ENCODE assay signal across 8 cellular contexts in the genomic region with DNA sequence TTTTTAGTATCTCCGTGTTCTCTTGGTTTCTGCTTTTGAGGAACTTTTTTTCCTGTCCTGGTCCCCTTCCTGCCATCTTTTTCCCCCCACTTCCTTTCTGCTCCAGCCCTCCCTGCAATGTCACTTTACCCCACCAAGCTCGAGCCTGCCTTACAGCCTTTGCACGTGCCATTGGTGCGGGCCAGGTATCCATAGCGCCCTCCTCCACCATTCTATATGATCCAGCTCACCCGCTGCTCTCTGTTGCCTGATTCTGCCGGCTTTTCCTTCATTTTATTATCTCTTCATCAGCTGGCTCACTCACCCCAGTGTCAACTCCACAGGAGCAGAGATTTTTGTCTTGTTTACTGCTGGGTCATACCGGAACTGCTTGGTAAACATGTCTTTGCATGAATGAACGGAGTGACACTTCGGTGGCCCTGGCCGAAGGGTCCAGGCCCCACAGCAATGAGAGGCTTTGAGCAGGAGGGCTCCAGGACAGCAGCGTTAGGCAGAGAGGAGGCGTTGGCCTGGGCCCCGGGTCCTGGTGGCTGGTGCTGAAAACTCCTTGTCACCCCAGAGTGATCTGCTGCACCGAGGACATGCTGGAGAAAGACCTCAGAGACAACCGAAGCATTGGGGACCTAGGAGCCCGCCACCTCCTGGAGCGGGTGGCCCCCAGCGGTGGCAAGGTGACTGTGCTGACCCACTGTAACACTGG. TPM values are rescaled to one million over a fixed set of nuclear protein-coding genes. Genes with fewer than 3 reads are reported as not detected.
A peak's percentile ranks its signal among the peaks of the same experiment; 100 is the strongest.
DNase-seq lines count a peak whose midpoint lies in the region; ATAC-seq and TF ChIP-seq lines count a peak whose summit lies in the region.

No MANE protein-coding gene starts in this region.

- BruUV-seq in Calu3 (replicated peaks; lab: Mats Ljungman, UMichigan), result TSS peak; percentile 27

- H3K4me3 ChIP-seq in NT2/D1 (ENCODE audit: insufficient read length, low read depth), result peak overlapping the region; percentile 70
- peak overlapping the region; percentile 71 to 73 for H3K4me3 ChIP-seq in neutrophil (ENCODE audit: low read depth in 1 of 2, low read length in 1 of 2)

- ATAC-seq in effector memory CD8-positive, alpha-beta T cell (replicated peaks), result no peak
- no peak for ATAC-seq in HG02588 (IDR thresholded peaks at IDR 0.05; ENCODE audit: unreplicated experiment)

- peaks cover 11% of the 10 kb centered on the region for H3K4me1 Mint-ChIP-seq in Calu3 (ENCODE audit: low read depth, unreplicated experiment)
- H3K4me1 Mint-ChIP-seq in effector memory CD8-positive, alpha-beta T cell (ENCODE audit: low read depth in 2 of 2), result peaks cover 10 to 13% of the 10 kb centered on the region in 2 donors

- H3K36me3 ChIP-seq in NT2/D1 (ENCODE audit: insufficient read depth, insufficient read length, low read length) (peaks cover 51% of the 10 kb centered on the region), neutrophil (peaks cover 36% of the 10 kb centered on the region)

- intact Hi-C loops in Calu3 (cut with micrococcal nuclease; ENCODE audit: unreplicated experiment), result no loop called here

- H3K9me3 Mint-ChIP-seq in Calu3 (ENCODE audit: low read depth, unreplicated experiment), result no peaks in the 10 kb centered on the region
- H3K9me3 Mint-ChIP-seq in effector memory CD8-positive, alpha-beta T cell, result no peaks in the 10 kb centered on the region

- CTCF ChIA-PET in Calu3 (lab: Charles Lee), result interaction anchor here (0.6 kb wide), 1 partner anchor 9 kb away, joined by 5 read pairs; a partner anchor contains a TSS

- TF ChIP-seq CTCF in Calu3 (IDR thresholded peaks at IDR 0.05; ENCODE audit: unreplicated experiment) (no peak), neutrophil (IDR thresholded peaks at IDR 0.05) (no peak)

- H3K27ac ChIP-seq in neutrophil, result peak overlapping the region; percentile 31

- H3K27me3 ChIP-seq in NT2/D1 (ENCODE audit: insufficient read depth, insufficient read length) (no peaks in the 10 kb centered on the region), neutrophil (no peaks in the 10 kb centered on the region)

- peak overlapping the region; percentile 73 for H3K27ac Mint-ChIP-seq in Calu3 (ENCODE audit: unreplicated experiment)
- peak overlapping the region; percentile 87 to 93 for H3K27ac Mint-ChIP-seq in effector memory CD8-positive, alpha-beta T cell

- H3K27me3 Mint-ChIP-seq in Calu3 (ENCODE audit: unreplicated experiment), result no peaks in the 10 kb centered on the region
- H3K27me3 Mint-ChIP-seq in effector memory CD8-positive, alpha-beta T cell, result no peaks in the 10 kb centered on the region

- H3K9ac ChIP-seq in NT2/D1 (ENCODE audit: insufficient read length, low read depth), result peak overlapping the region; percentile 79

- peaks cover 42% of the 10 kb centered on the region for H3K36me3 Mint-ChIP-seq in Calu3 (ENCODE audit: insufficient read depth, unreplicated experiment)
- H3K36me3 Mint-ChIP-seq in effector memory CD8-positive, alpha-beta T cell (ENCODE audit: insufficient read depth), result peaks cover 43% of the 10 kb centered on the region

- H3K9me3 ChIP-seq in NT2/D1 (ENCODE audit: insufficient read depth, low read length), result no peaks in the 10 kb centered on the region
- H3K9me3 ChIP-seq in neutrophil, result no peaks in the 10 kb centered on the region

- H3K4me3 Mint-ChIP-seq in Calu3 (ENCODE audit: low read depth, unreplicated experiment), result peak overlapping the region; percentile 69
- peak overlapping the region; percentile 80 to 84 for H3K4me3 Mint-ChIP-seq in effector memory CD8-positive, alpha-beta T cell

- DNase-seq in Calu3 (no peak), NT2/D1 (ENCODE audit: low read depth, low spot score) (no peak), NCI-H2171 (lab: John Stamatoyannopoulos, UW) (no peak), cerebellum (ENCODE audit: low spot score) (no peak), DMS153 (lab: John Stamatoyannopoulos, UW) (no peak)
- no peak for DNase-seq in effector memory CD8-positive, alpha-beta T cell

- H3K4me1 ChIP-seq in NT2/D1 (ENCODE audit: insufficient read depth, insufficient read length) (peaks cover 2% of the 10 kb centered on the region), neutrophil (ENCODE audit: control insufficient read depth in 1 of 2, insufficient read depth in 1 of 2, low read depth in 1 of 2, low read length in 1 of 2) (peaks cover 13 to 15% of the 10 kb centered on the region in 2 experiments)

RNA-seq across cellular contexts. Expression of a gene that starts 1.2 kb away (rescaled TPM):
- total RNA-seq in Calu3 (2022) (30.2 and 32.6 TPM in 2 replicates), cerebellum (22.1 TPM)

RNA-seq across cellular contexts. Expression of a gene that starts 8.7 kb away (rescaled TPM):
- total RNA-seq in Calu3 (2022), result 59.4 and 66.4 TPM in 2 replicates
- 15.5 TPM for total RNA-seq in cerebellum

RNA-seq across cellular contexts. Expression of a gene that starts 29.7 kb away (rescaled TPM):
- total RNA-seq in Calu3 (2022) (10.7 and 11.5 TPM in 2 replicates), cerebellum (13.6 TPM)
